In the genomic region with DNA sequence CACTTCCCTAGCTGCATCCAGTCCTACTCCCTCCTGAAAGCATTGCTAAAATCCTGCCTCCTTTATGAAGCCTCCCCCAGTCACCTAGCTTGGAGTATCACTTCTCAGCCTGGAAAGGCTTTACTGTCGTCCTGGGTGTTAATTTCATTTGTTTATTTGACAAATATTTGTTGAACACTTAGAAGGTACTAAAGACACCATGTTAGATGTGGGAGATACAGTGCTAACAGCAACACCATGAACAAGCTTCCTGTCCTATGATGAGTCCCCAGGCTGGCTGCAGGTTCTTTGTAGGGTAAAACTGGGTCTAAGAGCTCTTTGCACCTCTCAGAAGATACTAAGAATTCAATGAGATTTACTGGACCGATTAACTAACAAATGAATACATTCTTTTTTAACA, we compare ENCODE assay signal across 9 cellular contexts.
DNase-seq lines count a peak whose midpoint lies in the region; ATAC-seq and TF ChIP-seq lines count a peak whose summit lies in the region.
"Had no signal": no experiment of that assay in that cellular context is flagged by ENCODE, and none has a peak within 500 bp of the region (broad histone marks: within the 10 kb centered on the region; RNA-seq: fewer than 3 reads in every experiment).

No MANE protein-coding gene starts in this region.

- H3K79me2 ChIP-seq in OCI-LY1 (ENCODE audit: insufficient read depth, low read length): no peaks in the 10 kb centered on the region

- no peak overlapping the region for H3K4me3 Mint-ChIP-seq in activated CD8-positive, alpha-beta memory T cell treated with anti-CD3 and anti-CD28 coated beads, Interleukin-2, amount 10 ng/mL, durations not matched to agents 7 days and 5 days
- H3K4me3 Mint-ChIP-seq in CD8-positive, alpha-beta T cell: no peak overlapping the region

- WGBS in tibial nerve, 2 donors: 38 to 52% methylated on average over 2 of the region's 2 CpGs

- H3K36me3 Mint-ChIP-seq in activated CD8-positive, alpha-beta memory T cell treated with anti-CD3 and anti-CD28 coated beads, Interleukin-2, amount 10 ng/mL, durations not matched to agents 7 days and 5 days: peaks cover 2% of the 10 kb centered on the region
- no peaks in the 10 kb centered on the region for H3K36me3 Mint-ChIP-seq in CD8-positive, alpha-beta T cell

- intact Hi-C loops in CD8-positive, alpha-beta T cell (cut with DNase I, micrococcal nuclease): no loop called here

- H2AFZ ChIP-seq in OCI-LY1 (ENCODE audit: low read length): peak overlapping the region; percentile 53; the same call in 1 of the 2 replicates

- H3F3A ChIP-seq in OCI-LY1 (ENCODE audit: insufficient read depth, low read length): no peaks in the 10 kb centered on the region

- ATAC-seq in activated CD8-positive, alpha-beta memory T cell treated with anti-CD3 and anti-CD28 coated beads, Interleukin-2, amount 10 ng/mL, durations not matched to agents 7 days and 5 days: peak; percentile 39
- no peak for ATAC-seq in CD8-positive, alpha-beta T cell

- peaks cover 25% of the 10 kb centered on the region for H3K4me1 Mint-ChIP-seq in activated CD8-positive, alpha-beta memory T cell treated with anti-CD3 and anti-CD28 coated beads, Interleukin-2, amount 10 ng/mL, durations not matched to agents 7 days and 5 days
- peaks cover 18% of the 10 kb centered on the region for H3K4me1 Mint-ChIP-seq in CD8-positive, alpha-beta T cell (ENCODE audit: low read depth)

- H3K36me3 ChIP-seq in OCI-LY1 (ENCODE audit: insufficient read depth, low read length) (no peaks in the 10 kb centered on the region), tibial nerve (no peaks in the 10 kb centered on the region)
- no peaks in the 10 kb centered on the region for H3K36me3 ChIP-seq in CD8-positive, alpha-beta T cell (ENCODE audit: insufficient read depth, low read length)

- H4K20me1 ChIP-seq in OCI-LY1 (ENCODE audit: insufficient read depth, low read length): no peaks in the 10 kb centered on the region

- H3K9ac ChIP-seq in OCI-LY1 (ENCODE audit: low read length): no peak overlapping the region

- H3K27ac Mint-ChIP-seq in activated CD8-positive, alpha-beta memory T cell treated with anti-CD3 and anti-CD28 coated beads, Interleukin-2, amount 10 ng/mL, durations not matched to agents 7 days and 5 days: peak overlapping the region; percentile 47
- H3K27ac Mint-ChIP-seq in CD8-positive, alpha-beta T cell: no peak overlapping the region

- no peak for TF ChIP-seq EP300 in tibial nerve (IDR thresholded peaks at IDR 0.05)

- H3K4me1 ChIP-seq in OCI-LY1 (ENCODE audit: insufficient read depth, low read length, severe bottlenecking) (peaks cover 19% of the 10 kb centered on the region), tibial nerve (peaks cover 0 to 85% (median 40%) of the 10 kb centered on the region in 4 donors)
- peaks cover 4% of the 10 kb centered on the region for H3K4me1 ChIP-seq in CD8-positive, alpha-beta T cell (ENCODE audit: insufficient read depth, low read length)

- peak overlapping the region; percentile 23; the same call in 1 of the 2 replicates for H3K4me2 ChIP-seq in OCI-LY1 (ENCODE audit: low read length)

- H3K27me3 ChIP-seq in OCI-LY1 (ENCODE audit: insufficient read depth, low read length) (no peaks in the 10 kb centered on the region), tibial nerve (no peaks in the 10 kb centered on the region)
- H3K27me3 ChIP-seq in CD8-positive, alpha-beta T cell (ENCODE audit: insufficient read depth, low read length): no peaks in the 10 kb centered on the region

- H3K9me3 ChIP-seq in OCI-LY1 (ENCODE audit: low read length) (no peaks in the 10 kb centered on the region), tibial nerve (no peaks in the 10 kb centered on the region)
- H3K9me3 ChIP-seq in CD8-positive, alpha-beta T cell (ENCODE audit: low read length): no peaks in the 10 kb centered on the region

- POLR2A ChIA-PET in CD8-positive, alpha-beta T cell (lab: Charles Lee): no interaction called here

- CTCF ChIA-PET in activated CD8-positive, alpha-beta memory T cell treated with anti-CD3 and anti-CD28 coated beads, Interleukin-2, amount 10 ng/mL, durations not matched to agents 7 days and 5 days (lab: Charles Lee): interaction anchor here (1.3 to 1.5 kb wide), 2 partner anchors 20 to 68 kb away, joined by 3 to 6 read pairs; no protein-coding TSS in a partner anchor
- CTCF ChIA-PET in CD8-positive, alpha-beta T cell (lab: Charles Lee): no interaction called here

- H3K27ac ChIP-seq in OCI-LY1 (ENCODE audit: low read depth, low read length, poor library complexity, severe bottlenecking) (no peak overlapping the region), tibial nerve (peak overlapping the region; percentile 11 to 88 (median 62))
- H3K27ac ChIP-seq in CD8-positive, alpha-beta T cell (ENCODE audit: low read depth, low read length): no peak overlapping the region

- peaks cover 2% of the 10 kb centered on the region for H3K27me3 Mint-ChIP-seq in activated CD8-positive, alpha-beta memory T cell treated with anti-CD3 and anti-CD28 coated beads, Interleukin-2, amount 10 ng/mL, durations not matched to agents 7 days and 5 days
- no peaks in the 10 kb centered on the region for H3K27me3 Mint-ChIP-seq in CD8-positive, alpha-beta T cell (ENCODE audit: low read depth)

- H3K4me3 ChIP-seq in OCI-LY1 (ENCODE audit: low read depth, low read length, poor library complexity, severe bottlenecking): no peak overlapping the region
- H3K4me3 ChIP-seq in tibial nerve: no peak overlapping the region
- H3K4me3 ChIP-seq in CD8-positive, alpha-beta T cell (ENCODE audit: low read depth, low read length): no peak overlapping the region

- TF ChIP-seq POLR2A in tibial nerve (IDR thresholded peaks at IDR 0.05): no peak

- TF ChIP-seq CTCF in OCI-LY1 (IDR thresholded peaks at IDR 0.05; ENCODE audit: low read length): no peak
- TF ChIP-seq CTCF in tibial nerve (IDR thresholded peaks at IDR 0.05): no peak
- TF ChIP-seq CTCF in CD8-positive, alpha-beta T cell (IDR thresholded peaks at IDR 0.05): no peak

- no peak for DNase-seq in activated CD8-positive, alpha-beta memory T cell treated with anti-CD3 and anti-CD28 coated beads, Interleukin-2, amount 10 ng/mL, durations not matched to agents 7 days and 5 days
- DNase-seq in activated CD8-positive, alpha-beta memory T cell treated with anti-CD3 and anti-CD28 coated beads, Interleukin-2, amount 50 U/mL, for 4 hours: no peak
- DNase-seq in left kidney (ENCODE audit: low read depth, low spot score): peak; percentile 45
- no peak for DNase-seq in tibial nerve (ENCODE audit: low spot score in 2 of 2)
- DNase-seq in stimulated activated CD4-positive, alpha-beta T cell treated with anti-CD3 and anti-CD28 coated beads, Interleukin-12 subunit alpha, Interleukin-12 subunit beta, amount 100 ng/mL, for 4 hours: no peak
- DNase-seq in CD8-positive, alpha-beta T cell: no peak
- no peak for DNase-seq in NCI-H524 treated with DMSO at 0.1 percent for 48 hours (lab: John Stamatoyannopoulos, UW)
- DNase-seq: activated CD4-positive, alpha-beta T cell treated with anti-CD3 and anti-CD28 coated beads, Interleukin-2, amount 50 U/mL, for 1 hour had no signal

- no peaks in the 10 kb centered on the region for H3K9me3 Mint-ChIP-seq in activated CD8-positive, alpha-beta memory T cell treated with anti-CD3 and anti-CD28 coated beads, Interleukin-2, amount 10 ng/mL, durations not matched to agents 7 days and 5 days (ENCODE audit: low read depth)
- H3K9me3 Mint-ChIP-seq in CD8-positive, alpha-beta T cell: no peaks in the 10 kb centered on the region

- no peaks in the 10 kb centered on the region for H3K9me2 ChIP-seq in OCI-LY1 (ENCODE audit: low read depth, low read length)

Comparison
In these comparisons a context has a peak if more than half of its experiments do, and no peak if none do; other contexts are left out.
1. H3K27ac ChIP-seq: peak in tibial nerve (4 of 4); none in OCI-LY1 (single experiment) and CD8-positive, alpha-beta T cell (single experiment).